1 cellular context compared by ENCODE assay signal in the genomic region with DNA sequence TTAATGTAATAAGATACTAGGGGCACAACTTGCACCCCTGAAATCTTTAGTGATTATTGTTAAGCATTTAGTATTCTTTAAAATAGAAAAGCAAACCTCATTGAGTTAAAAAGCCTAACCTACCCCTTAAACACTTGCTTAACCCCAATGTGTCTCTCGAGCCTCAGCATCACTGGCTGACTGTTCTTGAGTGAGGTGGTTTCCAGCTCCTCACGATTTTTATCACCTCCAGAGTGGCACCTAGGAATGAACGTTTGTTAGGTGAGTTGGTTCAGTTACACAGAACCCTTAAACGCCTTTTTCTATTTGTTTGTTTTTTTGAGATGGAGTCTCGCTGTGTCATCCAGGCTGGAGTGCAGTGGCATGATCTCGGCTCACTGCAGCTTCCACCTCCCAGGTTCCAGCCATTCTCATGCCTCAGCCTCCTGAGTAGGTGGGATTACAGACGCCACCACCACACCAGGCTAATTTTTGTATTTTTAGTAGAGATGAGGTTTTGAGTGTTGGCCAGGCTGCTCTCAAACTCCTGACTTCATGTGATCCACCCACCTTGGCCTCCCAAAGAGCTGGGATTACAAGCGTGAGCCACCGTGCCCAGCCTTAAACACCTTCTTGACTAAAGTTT.
A peak's percentile ranks its signal among the peaks of the same experiment; 100 is the strongest.
TF ChIP-seq lines count a peak whose summit lies in the region.

No MANE protein-coding gene starts in this region.

TF ChIP-seq in K562, 482 proteins besides CTCF, POLR2A, EP300 and RAD21:
- TF ChIP-seq SUPT5H (IDR thresholded peaks at IDR 0.05) (peak; percentile 45), U2AF2 (optimal IDR thresholded peaks at IDR 0.05; ENCODE audit: low read depth, low read length) (no peak), POLR2AphosphoS2 (IDR thresholded peaks at IDR 0.05; ENCODE audit: low read length) (0 out of 2 replicates have a peak, but pooled peaks have one; percentile 30), STAT5A (IDR thresholded peaks at IDR 0.05; ENCODE audit: borderline replicate concordance, low read length) (no peak), KDM2B (CRISPR knock-in tag; IDR thresholded peaks at IDR 0.05) (no peak), BRF1 (IDR thresholded peaks at IDR 0.05; ENCODE audit: borderline replicate concordance, extremely low read depth, insufficient read length) (no peak), ZNF766 (CRISPR knock-in tag; conservative IDR thresholded peaks at IDR 0.05) (no peak), ZNF146 (CRISPR knock-in tag; IDR thresholded peaks at IDR 0.05; ENCODE audit: unreplicated experiment) (no peak), POLR2B (IDR thresholded peaks at IDR 0.05; ENCODE audit: low read depth, partially characterized antibody) (peak; percentile 58), SMAD2 (IDR thresholded peaks at IDR 0.05; ENCODE audit: low read depth, low read length) (no peak), HNRNPL (IDR thresholded peaks at IDR 0.05; ENCODE audit: low read depth, low read length) (no peak), RNF2 (IDR thresholded peaks at IDR 0.05) (no peak), WHSC1 (IDR thresholded peaks at IDR 0.05; ENCODE audit: low read length) (no peak), NFXL1 (CRISPR knock-in tag; IDR thresholded peaks at IDR 0.05) (no peak), ZNF282 (CRISPR knock-in tag; IDR thresholded peaks at IDR 0.05) (no peak), ZNF589 (CRISPR knock-in tag; IDR thresholded peaks at IDR 0.05; ENCODE audit: low read depth) (no peak), HLTF (IDR thresholded peaks at IDR 0.05) (no peak), ZNF347 (CRISPR knock-in tag; IDR thresholded peaks at IDR 0.05; ENCODE audit: low read depth) (no peak), ESRRA (IDR thresholded peaks at IDR 0.05; ENCODE audit: borderline replicate concordance, low read depth) (no peak), ZKSCAN3 (CRISPR knock-in tag; IDR thresholded peaks at IDR 0.05) (no peak), KAT2B (IDR thresholded peaks at IDR 0.05; ENCODE audit: low read depth, low read length) (no peak), TFAM (CRISPR knock-in tag; conservative IDR thresholded peaks at IDR 0.05) (no peak), GABPB2 (CRISPR knock-in tag; conservative IDR thresholded peaks at IDR 0.05) (no peak)
- TF ChIP-seq, protein P1, sequence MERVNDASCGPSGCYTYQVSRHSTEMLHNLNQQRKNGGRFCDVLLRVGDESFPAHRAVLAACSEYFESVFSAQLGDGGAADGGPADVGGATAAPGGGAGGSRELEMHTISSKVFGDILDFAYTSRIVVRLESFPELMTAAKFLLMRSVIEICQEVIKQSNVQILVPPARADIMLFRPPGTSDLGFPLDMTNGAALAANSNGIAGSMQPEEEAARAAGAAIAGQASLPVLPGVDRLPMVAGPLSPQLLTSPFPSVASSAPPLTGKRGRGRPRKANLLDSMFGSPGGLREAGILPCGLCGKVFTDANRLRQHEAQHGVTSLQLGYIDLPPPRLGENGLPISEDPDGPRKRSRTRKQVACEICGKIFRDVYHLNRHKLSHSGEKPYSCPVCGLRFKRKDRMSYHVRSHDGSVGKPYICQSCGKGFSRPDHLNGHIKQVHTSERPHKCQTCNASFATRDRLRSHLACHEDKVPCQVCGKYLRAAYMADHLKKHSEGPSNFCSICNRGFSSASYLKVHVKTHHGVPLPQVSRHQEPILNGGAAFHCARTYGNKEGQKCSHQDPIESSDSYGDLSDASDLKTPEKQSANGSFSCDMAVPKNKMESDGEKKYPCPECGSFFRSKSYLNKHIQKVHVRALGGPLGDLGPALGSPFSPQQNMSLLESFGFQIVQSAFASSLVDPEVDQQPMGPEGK (CRISPR knock-in tag; IDR thresholded peaks at IDR 0.05; ENCODE audit: borderline replicate concordance): no peak
- TF ChIP-seq, protein P2, sequence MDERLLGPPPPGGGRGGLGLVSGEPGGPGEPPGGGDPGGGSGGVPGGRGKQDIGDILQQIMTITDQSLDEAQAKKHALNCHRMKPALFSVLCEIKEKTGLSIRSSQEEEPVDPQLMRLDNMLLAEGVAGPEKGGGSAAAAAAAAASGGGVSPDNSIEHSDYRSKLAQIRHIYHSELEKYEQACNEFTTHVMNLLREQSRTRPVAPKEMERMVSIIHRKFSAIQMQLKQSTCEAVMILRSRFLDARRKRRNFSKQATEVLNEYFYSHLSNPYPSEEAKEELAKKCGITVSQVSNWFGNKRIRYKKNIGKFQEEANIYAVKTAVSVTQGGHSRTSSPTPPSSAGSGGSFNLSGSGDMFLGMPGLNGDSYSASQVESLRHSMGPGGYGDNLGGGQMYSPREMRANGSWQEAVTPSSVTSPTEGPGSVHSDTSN (CRISPR knock-in tag; IDR thresholded peaks at IDR 0.05; ENCODE audit: low read depth): no peak
- TF ChIP-seq, protein P2 (tag; conservative IDR thresholded peaks at IDR 0.05; ENCODE audit: low read depth): no peak
- TF ChIP-seq, protein P3, sequence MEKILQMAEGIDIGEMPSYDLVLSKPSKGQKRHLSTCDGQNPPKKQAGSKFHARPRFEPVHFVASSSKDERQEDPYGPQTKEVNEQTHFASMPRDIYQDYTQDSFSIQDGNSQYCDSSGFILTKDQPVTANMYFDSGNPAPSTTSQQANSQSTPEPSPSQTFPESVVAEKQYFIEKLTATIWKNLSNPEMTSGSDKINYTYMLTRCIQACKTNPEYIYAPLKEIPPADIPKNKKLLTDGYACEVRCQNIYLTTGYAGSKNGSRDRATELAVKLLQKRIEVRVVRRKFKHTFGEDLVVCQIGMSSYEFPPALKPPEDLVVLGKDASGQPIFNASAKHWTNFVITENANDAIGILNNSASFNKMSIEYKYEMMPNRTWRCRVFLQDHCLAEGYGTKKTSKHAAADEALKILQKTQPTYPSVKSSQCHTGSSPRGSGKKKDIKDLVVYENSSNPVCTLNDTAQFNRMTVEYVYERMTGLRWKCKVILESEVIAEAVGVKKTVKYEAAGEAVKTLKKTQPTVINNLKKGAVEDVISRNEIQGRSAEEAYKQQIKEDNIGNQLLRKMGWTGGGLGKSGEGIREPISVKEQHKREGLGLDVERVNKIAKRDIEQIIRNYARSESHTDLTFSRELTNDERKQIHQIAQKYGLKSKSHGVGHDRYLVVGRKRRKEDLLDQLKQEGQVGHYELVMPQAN (IDR thresholded peaks at IDR 0.05; ENCODE audit: borderline replicate concordance): no peak
- TF ChIP-seq, protein P4, sequence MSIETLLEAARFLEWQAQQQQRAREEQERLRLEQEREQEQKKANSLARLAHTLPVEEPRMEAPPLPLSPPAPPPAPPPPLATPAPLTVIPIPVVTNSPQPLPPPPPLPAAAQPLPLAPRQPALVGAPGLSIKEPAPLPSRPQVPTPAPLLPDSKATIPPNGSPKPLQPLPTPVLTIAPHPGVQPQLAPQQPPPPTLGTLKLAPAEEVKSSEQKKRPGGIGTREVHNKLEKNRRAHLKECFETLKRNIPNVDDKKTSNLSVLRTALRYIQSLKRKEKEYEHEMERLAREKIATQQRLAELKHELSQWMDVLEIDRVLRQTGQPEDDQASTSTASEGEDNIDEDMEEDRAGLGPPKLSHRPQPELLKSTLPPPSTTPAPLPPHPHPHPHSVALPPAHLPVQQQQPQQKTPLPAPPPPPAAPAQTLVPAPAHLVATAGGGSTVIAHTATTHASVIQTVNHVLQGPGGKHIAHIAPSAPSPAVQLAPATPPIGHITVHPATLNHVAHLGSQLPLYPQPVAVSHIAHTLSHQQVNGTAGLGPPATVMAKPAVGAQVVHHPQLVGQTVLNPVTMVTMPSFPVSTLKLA (conservative IDR thresholded peaks at IDR 0.05): no peak
